ENCODE assay signal across 19 cellular contexts in genomic region chr3:133414021-133414392, GRCh38. TPM values are rescaled to one million over a fixed set of nuclear protein-coding genes. Genes with fewer than 3 reads are reported as not detected.
"Had no signal": no experiment of that assay in that cellular context is flagged by ENCODE, and none has a peak within 500 bp of the region (broad histone marks: within the 10 kb centered on the region; RNA-seq: fewer than 3 reads in every experiment).

No MANE protein-coding gene starts in this region.

- H3K27ac ChIP-seq: foreskin keratinocyte, parathyroid adenoma, spleen had no signal

- H3K79me2 ChIP-seq: parathyroid adenoma had no signal

- H3K4me3 ChIP-seq: left lung, mucosa of descending colon, spleen had no signal

- H3K36me3 Mint-ChIP-seq: activated naive CD4-positive, alpha-beta T cell treated with anti-CD3 and anti-CD28 coated beads, Interleukin-2, amount 50 U/mL, for 24 hours; naive thymus-derived CD4-positive, alpha-beta T cell had no signal

- H3K4me3 Mint-ChIP-seq: activated naive CD4-positive, alpha-beta T cell treated with anti-CD3 and anti-CD28 coated beads, Interleukin-2, amount 50 U/mL, for 24 hours had no signal

- DNase-seq: activated CD4-positive, alpha-beta T cell treated with anti-CD3 and anti-CD28 coated beads, Interleukin-2, amount 50 U/mL, for 4 hours; activated gamma-delta T cell; foreskin keratinocyte; glutamatergic neuron; left lung; naive thymus-derived CD4-positive, alpha-beta T cell; spleen; stimulated activated naive CD4-positive, alpha-beta T cell; transverse colon had no signal

- H3K9me3 ChIP-seq: left lung, mucosa of descending colon, neutrophil, spleen, transverse colon had no signal

- H3K9me3 Mint-ChIP-seq: activated naive CD4-positive, alpha-beta T cell treated with anti-CD3 and anti-CD28 coated beads, Interleukin-2, amount 50 U/mL, for 24 hours had no signal

- FAIRE-seq: bronchial epithelial cell, keratinocyte had no signal

- H3K27ac Mint-ChIP-seq: activated naive CD4-positive, alpha-beta T cell treated with anti-CD3 and anti-CD28 coated beads, Interleukin-2, amount 50 U/mL, for 24 hours had no signal

- H3K36me3 ChIP-seq: left lung, neutrophil, spleen, transverse colon had no signal

- H3K27me3 ChIP-seq: left lung had no signal

- H3K4me1 ChIP-seq: foreskin keratinocyte, left lung had no signal

RNA-seq across cellular contexts. Expression of gene BFSP2, which starts 14.2 kb away (rescaled TPM):
- total RNA-seq: bronchial epithelial cell; cerebellum; dermis microvascular lymphatic vessel endothelial cell; fibroblast of lung; foreskin keratinocyte; left lung; mucosa of descending colon; naive thymus-derived CD4-positive, alpha-beta T cell; sciatic nerve; transverse colon had no signal
